Comparison of ENCODE assay signal across 14 cellular contexts in genomic region chr18:8402237-8402636, GRCh38.
A peak's percentile ranks its signal among the peaks of the same experiment; 100 is the strongest.
DNase-seq lines count a peak whose midpoint lies in the region; TF ChIP-seq lines count a peak whose summit lies in the region.
"Had no signal": no experiment of that assay in that cellular context is flagged by ENCODE, and none has a peak within 500 bp of the region (broad histone marks: within the 10 kb centered on the region; RNA-seq: fewer than 3 reads in every experiment).

No MANE protein-coding gene starts in this region.

- H3K9me2 ChIP-seq in PC-9 (ENCODE audit: insufficient read depth) = no peaks in the 10 kb centered on the region

- H4K5ac ChIP-seq in H9 (ENCODE audit: insufficient read length, low read depth, low read length) = no peak overlapping the region

- H3K9me3 Mint-ChIP-seq in H9 = no peaks in the 10 kb centered on the region
- H3K9me3 Mint-ChIP-seq in type B pancreatic cell = no peaks in the 10 kb centered on the region
- H3K9me3 Mint-ChIP-seq: CD4-positive, alpha-beta T cell had no signal

- H3K9ac ChIP-seq in H9 (ENCODE audit: extremely low read depth, insufficient read length, low read length) = no peak overlapping the region
- H3K9ac ChIP-seq: KMS-11 had no signal

- no peak overlapping the region for H3K14ac ChIP-seq in H9 (ENCODE audit: insufficient read depth, low read length)

- no peak overlapping the region for H4K8ac ChIP-seq in H9 (replicated peaks; ENCODE audit: insufficient read length, low read depth, low read length)

- H3K27ac Mint-ChIP-seq in H9 (no peak overlapping the region), type B pancreatic cell (no peak overlapping the region)
- H3K27ac Mint-ChIP-seq: CD4-positive, alpha-beta T cell had no signal

- TF ChIP-seq CTCF in H9 (conservative IDR thresholded peaks at IDR 0.05) = peak; percentile 40; the same call in 2 of the 3 replicates
- peak; percentile 53 for TF ChIP-seq CTCF in type B pancreatic cell (conservative IDR thresholded peaks at IDR 0.05)
- no peak for TF ChIP-seq CTCF in PC-9 (conservative IDR thresholded peaks at IDR 0.05)

- H3K9me3 ChIP-seq in H9 (ENCODE audit: control insufficient read depth, low read depth, low read length) (no peaks in the 10 kb centered on the region), PC-9 (ENCODE audit: insufficient read depth, low read depth) (no peaks in the 10 kb centered on the region)
- H3K9me3 ChIP-seq: Caco-2 had no signal

- CTCF ChIA-PET in PC-9 (lab: Charles Lee) = no interaction called here

- H2BK5ac ChIP-seq in H9 (ENCODE audit: insufficient read length, low read length) = no peak overlapping the region

- no peak overlapping the region for H2BK12ac ChIP-seq in H9 (ENCODE audit: insufficient read length, low read depth, low read length)

- H3K36me3 Mint-ChIP-seq in H9 (ENCODE audit: insufficient read depth in 1 of 3, low read depth in 3 of 3) = no peaks in the 10 kb centered on the region
- H3K36me3 Mint-ChIP-seq in type B pancreatic cell = no peaks in the 10 kb centered on the region

- no peak overlapping the region for H3K23ac ChIP-seq in H9 (ENCODE audit: insufficient read length, low read depth, low read length)

- no peaks in the 10 kb centered on the region for H3K23me2 ChIP-seq in H9 (ENCODE audit: insufficient read length, low read depth, low read length, poor library complexity, severe bottlenecking)

- no peaks in the 10 kb centered on the region for H3K27me3 Mint-ChIP-seq in H9 (ENCODE audit: low read depth)
- H3K27me3 Mint-ChIP-seq in type B pancreatic cell = no peaks in the 10 kb centered on the region
- H3K27me3 Mint-ChIP-seq: CD4-positive, alpha-beta T cell had no signal

- no peak overlapping the region for H2BK15ac ChIP-seq in H9 (ENCODE audit: low read depth, low read length)

- no peaks in the 10 kb centered on the region for H3K36me3 ChIP-seq in PC-9 (ENCODE audit: low read depth)

- H4K91ac ChIP-seq in H9 (ENCODE audit: insufficient read length, low read depth, low read length) = no peak overlapping the region

- WGBS in H9 (ENCODE audit: extremely low coverage, insufficient read length, low lambda C conversion rate) = no CpG with 5 or more reads among the region's 4 CpGs

- H3K79me2 ChIP-seq in H9 (ENCODE audit: insufficient read depth, low read length) (no peaks in the 10 kb centered on the region), PC-9 (ENCODE audit: low read depth) (no peaks in the 10 kb centered on the region)

- H3K18ac ChIP-seq in H9 (ENCODE audit: insufficient read length, low read depth, low read length) = no peak overlapping the region

- peak overlapping the region; percentile 24 for H2AFZ ChIP-seq in H9 (ENCODE audit: low read length)
- H2AFZ ChIP-seq in PC-9 = no peak overlapping the region

- no peaks in the 10 kb centered on the region for H3F3A ChIP-seq in PC-9 (ENCODE audit: insufficient read depth, low read depth)

- H3K27ac ChIP-seq in H9 (ENCODE audit: insufficient read length, low read depth, low read length) (no peak overlapping the region), PC-9 (no peak overlapping the region)
- H3K27ac ChIP-seq: C4-2B, KMS-11 had no signal

- H3K27me3 ChIP-seq in H9 (ENCODE audit: insufficient read depth, low read length) = no peaks in the 10 kb centered on the region
- no peaks in the 10 kb centered on the region for H3K27me3 ChIP-seq in PC-9 (ENCODE audit: insufficient read depth, low read depth)

- H3K4me2 ChIP-seq in H9 (ENCODE audit: insufficient read depth, insufficient read length, low read length) (no peak overlapping the region), PC-9 (no peak overlapping the region)
- H3K4me2 ChIP-seq: KMS-11 had no signal

- H3K79me1 ChIP-seq in H9 (ENCODE audit: insufficient read depth, low read depth, low read length, poor library complexity, severe bottlenecking) = no peaks in the 10 kb centered on the region

- H4K20me1 ChIP-seq in H9 (ENCODE audit: control insufficient read depth, insufficient read depth, insufficient read length) = no peaks in the 10 kb centered on the region
- no peaks in the 10 kb centered on the region for H4K20me1 ChIP-seq in PC-9 (ENCODE audit: insufficient read depth)

- peaks cover 3% of the 10 kb centered on the region; the same call in 1 of the 2 replicates for H3K4me1 ChIP-seq in H9 (ENCODE audit: insufficient read depth, low read length)
- H3K4me1 ChIP-seq in PC-9 (replicated peaks; ENCODE audit: insufficient read depth) = no peaks in the 10 kb centered on the region
- H3K4me1 ChIP-seq: Caco-2 had no signal

- no peak overlapping the region for H3K4me3 ChIP-seq in PC-9

- intact Hi-C loops in PC-9 (cut with micrococcal nuclease; ENCODE audit: unreplicated experiment) = no loop called here

- H3K4me1 Mint-ChIP-seq in H9 (peaks cover 14 to 21% of the 10 kb centered on the region in 2 experiments), type B pancreatic cell (ENCODE audit: unreplicated experiment) (peaks cover 5% of the 10 kb centered on the region)

- H3T11ph ChIP-seq in H9 (ENCODE audit: low read length) = no peak overlapping the region

- in situ Hi-C loops in ACHN (cut with HindIII; ENCODE audit: low pct_ligation_motif_present, low pct_unique_long_range_greater_than_20kb, low sequenced_read_pairs) = no loop called here

- no peak for DNase-seq in H9
- peak; percentile 43 for DNase-seq in NCI-H2227 treated with DMSO at 0.1 percent for 48 hours (lab: John Stamatoyannopoulos, UW)
- DNase-seq in iPS-NIHi11 (ENCODE audit: low spot score) = peak; percentile 48
- no peak for DNase-seq in type B pancreatic cell (ENCODE audit: extremely low spot score, unreplicated experiment)
- DNase-seq in pons (ENCODE audit: low spot score) = no peak
- no peak for DNase-seq in PC-9
- DNase-seq in HK-2 (ENCODE audit: unreplicated experiment) = no peak
- DNase-seq in ACHN = no peak
- DNase-seq: AML-193; Caco-2; CD4-positive, alpha-beta T cell; GDM1 had no signal

- H3K4ac ChIP-seq in H9 (ENCODE audit: low read depth, low read length) = no peak overlapping the region

- POLR2A ChIA-PET in PC-9 (lab: Charles Lee; ENCODE audit: unreplicated experiment) = no interaction called here

- no peak overlapping the region for H2BK20ac ChIP-seq in H9 (ENCODE audit: low read depth, low read length, poor library complexity, severe bottlenecking)

- no peak overlapping the region for H3K4me3 Mint-ChIP-seq in H9
- no peak overlapping the region for H3K4me3 Mint-ChIP-seq in type B pancreatic cell
- H3K4me3 Mint-ChIP-seq: CD4-positive, alpha-beta T cell had no signal

- no peak overlapping the region for H2AK5ac ChIP-seq in H9 (ENCODE audit: insufficient read length, low read length)

- H2BK120ac ChIP-seq in H9 (ENCODE audit: low read depth, low read length, poor library complexity, severe bottlenecking) = no peak overlapping the region

- no peak overlapping the region for H3K56ac ChIP-seq in H9 (ENCODE audit: insufficient read length, low read depth, low read length)

- BruUV-seq in PC-9 (replicated peaks; lab: Mats Ljungman, UMichigan) = no TSS peak

Comparison
In these comparisons a context has a peak if more than half of its experiments do, and no peak if none do; other contexts are left out.
1. DNase-seq: peak in NCI-H2227 treated with DMSO at 0.1 percent for 48 hours (single experiment) and iPS-NIHi11 (single experiment); none in H9 (single experiment), type B pancreatic cell (single experiment), pons (single experiment), PC-9 (0 of 2), HK-2 (single experiment) and ACHN (single experiment).